ENCODE assay signal across 15 cellular contexts in the genomic region with DNA sequence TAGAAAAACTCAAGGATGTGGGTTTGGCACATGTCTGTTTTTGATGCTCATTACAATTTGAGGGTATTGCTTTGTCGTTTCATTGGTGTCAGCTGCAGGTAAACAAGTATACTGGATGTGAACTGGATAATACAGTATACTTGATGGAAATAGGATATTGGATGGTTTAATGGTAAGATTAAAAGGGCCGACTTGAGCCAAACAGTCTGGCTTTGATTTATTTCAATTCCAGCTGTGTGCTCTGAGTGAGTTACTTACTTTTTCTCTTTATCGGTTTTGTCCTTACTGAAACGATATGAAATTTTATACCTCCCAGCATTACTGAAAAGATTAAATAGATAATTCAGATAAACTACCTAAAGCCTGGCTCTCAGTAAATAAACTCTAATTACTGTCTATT.
DNase-seq lines count a peak whose midpoint lies in the region; ATAC-seq and TF ChIP-seq lines count a peak whose summit lies in the region.
"Had no signal": no experiment of that assay in that cellular context is flagged by ENCODE, and none has a peak within 500 bp of the region (broad histone marks: within the 10 kb centered on the region; RNA-seq: fewer than 3 reads in every experiment).

No MANE protein-coding gene starts in this region.

- no peak overlapping the region for H3K27ac Mint-ChIP-seq in activated CD8-positive, alpha-beta T cell treated with anti-CD3 and anti-CD28 coated beads for 36 hours
- H3K27ac Mint-ChIP-seq in naive thymus-derived CD4-positive, alpha-beta T cell = no peak overlapping the region
- H3K27ac Mint-ChIP-seq: T-helper 17 cell had no signal

- no peaks in the 10 kb centered on the region for H3K4me1 Mint-ChIP-seq in activated CD8-positive, alpha-beta T cell treated with anti-CD3 and anti-CD28 coated beads for 36 hours (ENCODE audit: low read depth)
- no peaks in the 10 kb centered on the region for H3K4me1 Mint-ChIP-seq in naive thymus-derived CD4-positive, alpha-beta T cell
- H3K4me1 Mint-ChIP-seq: T-helper 17 cell had no signal

- H3K36me3 Mint-ChIP-seq in activated CD8-positive, alpha-beta T cell treated with anti-CD3 and anti-CD28 coated beads for 36 hours (ENCODE audit: low read depth) = no peaks in the 10 kb centered on the region
- H3K36me3 Mint-ChIP-seq in naive thymus-derived CD4-positive, alpha-beta T cell = no peaks in the 10 kb centered on the region

- TF ChIP-seq RAD21 in SK-N-SH (IDR thresholded peaks at IDR 0.05; ENCODE audit: low read length) = no peak

- no peaks in the 10 kb centered on the region for H3F3A ChIP-seq in SK-N-SH (replicated peaks; ENCODE audit: insufficient read depth)

- H3K27ac ChIP-seq in SK-N-SH (ENCODE audit: low read depth in 2 of 2, low read length in 1 of 2) = no peak overlapping the region
- no peak overlapping the region for H3K27ac ChIP-seq in naive thymus-derived CD4-positive, alpha-beta T cell (ENCODE audit: low read depth, low read length)

- no peaks in the 10 kb centered on the region for H4K20me1 ChIP-seq in SK-N-SH (ENCODE audit: insufficient read depth)

- no peak overlapping the region for H2AFZ ChIP-seq in SK-N-SH (ENCODE audit: low read depth)

- H3K9me2 ChIP-seq in SK-N-SH = no peaks in the 10 kb centered on the region

- no peaks in the 10 kb centered on the region for H3K9me3 ChIP-seq in SK-N-SH
- H3K9me3 ChIP-seq in naive thymus-derived CD4-positive, alpha-beta T cell (ENCODE audit: control insufficient read depth in 2 of 3, low read length in 3 of 3) = no peaks in the 10 kb centered on the region

- no peak overlapping the region for H3K4me3 ChIP-seq in SK-N-SH (ENCODE audit: low read depth in 2 of 2, low read length in 1 of 2)
- H3K4me3 ChIP-seq in naive thymus-derived CD4-positive, alpha-beta T cell (ENCODE audit: low read length) = no peak overlapping the region

- TF ChIP-seq EP300 in SK-N-SH (IDR thresholded peaks at IDR 0.05; ENCODE audit: borderline replicate concordance in 1 of 2, low read depth in 1 of 2, low read length in 1 of 2) = peak in 1 of 2 experiments; percentile 34; a peak in 1 of 4 replicates

- H3K27me3 Mint-ChIP-seq in activated CD8-positive, alpha-beta T cell treated with anti-CD3 and anti-CD28 coated beads for 36 hours = no peaks in the 10 kb centered on the region
- H3K27me3 Mint-ChIP-seq in naive thymus-derived CD4-positive, alpha-beta T cell = peaks cover 0 to 2% (median 0%) of the 10 kb centered on the region in 5 donors
- H3K27me3 Mint-ChIP-seq: T-helper 17 cell had no signal

- POLR2A ChIA-PET in SK-N-SH (lab: Yijun Ruan, JAX) = no interaction called here
- POLR2A ChIA-PET in activated CD8-positive, alpha-beta T cell treated with anti-CD3 and anti-CD28 coated beads for 36 hours (lab: Charles Lee) = no interaction called here
- POLR2A ChIA-PET in naive thymus-derived CD4-positive, alpha-beta T cell (lab: Charles Lee) = no interaction called here

- CTCF ChIA-PET in SK-N-SH (lab: Yijun Ruan, JAX) = interaction anchor here (2.6 kb wide), 1 partner anchor 34 kb away, joined by 11 read pairs; no protein-coding TSS in a partner anchor
- CTCF ChIA-PET in activated CD8-positive, alpha-beta T cell treated with anti-CD3 and anti-CD28 coated beads for 36 hours (lab: Charles Lee) = no interaction called here
- CTCF ChIA-PET in naive thymus-derived CD4-positive, alpha-beta T cell (lab: Charles Lee) = no interaction called here

- no peaks in the 10 kb centered on the region for H3K27me3 ChIP-seq in SK-N-SH (ENCODE audit: insufficient read depth)
- H3K27me3 ChIP-seq in naive thymus-derived CD4-positive, alpha-beta T cell (ENCODE audit: control insufficient read depth in 2 of 2, insufficient read depth in 2 of 2, low read length in 2 of 2) = no peaks in the 10 kb centered on the region

- peak; percentile 6 for DNase-seq in SK-N-SH
- DNase-seq in NCI-H2107 (lab: John Stamatoyannopoulos, UW) = peak; percentile 62
- DNase-seq in NCI-H748 treated with DMSO at 0.1 percent for 48 hours (lab: John Stamatoyannopoulos, UW) = peak; percentile 63
- DNase-seq in activated CD8-positive, alpha-beta T cell treated with anti-CD3 and anti-CD28 coated beads for 36 hours = no peak
- no peak for DNase-seq in AG20443 (ENCODE audit: low spot score)
- no peak for DNase-seq in naive thymus-derived CD4-positive, alpha-beta T cell
- no peak for DNase-seq in G401 (ENCODE audit: low spot score)
- DNase-seq: Karpas-422, MM.1S, NCI-H146, NCI-H2227 treated with DMSO at 0.1 percent for 48 hours, NCI-H774, SHP77, T-helper 17 cell had no signal

- intact Hi-C loops in activated CD8-positive, alpha-beta T cell treated with anti-CD3 and anti-CD28 coated beads for 36 hours (cut with micrococcal nuclease) = no loop called here
- intact Hi-C loops in naive thymus-derived CD4-positive, alpha-beta T cell (cut with micrococcal nuclease) = no loop called here

- H3K4me2 ChIP-seq in SK-N-SH = no peak overlapping the region

- H3K9ac ChIP-seq in SK-N-SH = no peak overlapping the region

- 3% methylated on average over 4 of the region's 4 CpGs for WGBS in SK-N-SH (ENCODE audit: low lambda C conversion rate)

- TF ChIP-seq CTCF in SK-N-SH (IDR thresholded peaks at IDR 0.05) = no peak
- no peak for TF ChIP-seq CTCF in activated CD8-positive, alpha-beta T cell treated with anti-CD3 and anti-CD28 coated beads for 36 hours (IDR thresholded peaks at IDR 0.05)

- no peak for ATAC-seq in SK-N-SH treated with all-trans-retinoic acid at 6 μM for 48 hours
- no peak for ATAC-seq in activated CD8-positive, alpha-beta T cell treated with anti-CD3 and anti-CD28 coated beads for 36 hours
- ATAC-seq in naive thymus-derived CD4-positive, alpha-beta T cell = no peak
- ATAC-seq: T-helper 17 cell had no signal

- no peaks in the 10 kb centered on the region for H3K36me3 ChIP-seq in SK-N-SH (replicated peaks in 1 of 2; ENCODE audit: control insufficient read depth in 1 of 2, insufficient read depth in 2 of 2, low read length in 1 of 2)
- H3K36me3 ChIP-seq in naive thymus-derived CD4-positive, alpha-beta T cell (ENCODE audit: control insufficient read depth in 2 of 3, insufficient read depth in 3 of 3, low read length in 3 of 3) = no peaks in the 10 kb centered on the region

- H3K79me2 ChIP-seq in SK-N-SH (ENCODE audit: insufficient read depth) = no peaks in the 10 kb centered on the region

- H3K9me3 Mint-ChIP-seq in activated CD8-positive, alpha-beta T cell treated with anti-CD3 and anti-CD28 coated beads for 36 hours = no peaks in the 10 kb centered on the region
- peaks cover 0 to 12% (median 2%) of the 10 kb centered on the region in 11 donors for H3K9me3 Mint-ChIP-seq in naive thymus-derived CD4-positive, alpha-beta T cell

- no peak overlapping the region for H3K4me3 Mint-ChIP-seq in activated CD8-positive, alpha-beta T cell treated with anti-CD3 and anti-CD28 coated beads for 36 hours
- H3K4me3 Mint-ChIP-seq in naive thymus-derived CD4-positive, alpha-beta T cell = no peak overlapping the region
- H3K4me3 Mint-ChIP-seq: T-helper 17 cell had no signal

- in situ Hi-C loops in G401 (cut with HindIII; ENCODE audit: low sequenced_read_pairs) = no loop called here

- no peaks in the 10 kb centered on the region; a peak in 2 of 4 replicates for H3K4me1 ChIP-seq in SK-N-SH (ENCODE audit: control insufficient read depth in 1 of 2, insufficient read depth in 2 of 2, low read depth in 1 of 2, low read length in 1 of 2)
- H3K4me1 ChIP-seq in naive thymus-derived CD4-positive, alpha-beta T cell (ENCODE audit: control insufficient read depth in 2 of 2, insufficient read depth in 2 of 2, low read length in 2 of 2) = no peaks in the 10 kb centered on the region

TF ChIP-seq in SK-N-SH, 30 proteins besides CTCF, POLR2A, EP300 and RAD21:
- TF ChIP-seq MEF2A (IDR thresholded peaks at IDR 0.05; ENCODE audit: borderline replicate concordance, low read depth) = no peak
- no peak for TF ChIP-seq MXI1 (IDR thresholded peaks at IDR 0.05; ENCODE audit: low read depth, low read length)
- no peak for TF ChIP-seq IRF3 (IDR thresholded peaks at IDR 0.05; ENCODE audit: low read depth, low read length)
- no peak for TF ChIP-seq FOSL2 (IDR thresholded peaks at IDR 0.05; ENCODE audit: borderline replicate concordance, low read depth)
- TF ChIP-seq, protein P1, sequence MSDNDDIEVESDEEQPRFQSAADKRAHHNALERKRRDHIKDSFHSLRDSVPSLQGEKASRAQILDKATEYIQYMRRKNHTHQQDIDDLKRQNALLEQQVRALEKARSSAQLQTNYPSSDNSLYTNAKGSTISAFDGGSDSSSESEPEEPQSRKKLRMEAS (IDR thresholded peaks at IDR 0.05; ENCODE audit: low read depth) = no peak
- no peak for TF ChIP-seq RCOR1 (IDR thresholded peaks at IDR 0.05; ENCODE audit: low read length)

TF ChIP-seq in SK-N-SH treated with all-trans-retinoic acid at 6 μM for 48 hours, 23 proteins besides CTCF, POLR2A, EP300 and RAD21 (continues in another document):
- TF ChIP-seq PATZ1 (CRISPR knock-in tag; IDR thresholded peaks at IDR 0.05; ENCODE audit: borderline replicate concordance) (no peak), PPARA (CRISPR knock-in tag; IDR thresholded peaks at IDR 0.05; ENCODE audit: borderline replicate concordance) (no peak), ARNTL (CRISPR knock-in tag; IDR thresholded peaks at IDR 0.05; ENCODE audit: borderline replicate concordance, low read depth) (no peak), TOX (CRISPR knock-in tag; IDR thresholded peaks at IDR 0.05; ENCODE audit: borderline replicate concordance) (no peak), ZNF8 (CRISPR knock-in tag; IDR thresholded peaks at IDR 0.05) (no peak), ZNF70 (CRISPR knock-in tag; IDR thresholded peaks at IDR 0.05) (no peak), ZFP30 (CRISPR knock-in tag; IDR thresholded peaks at IDR 0.05) (no peak), CSDC2 (CRISPR knock-in tag; IDR thresholded peaks at IDR 0.05) (no peak)

Comparison
In these comparisons a context has a peak if more than half of its experiments do, and no peak if none do; other contexts are left out.
1. DNase-seq: peak in SK-N-SH (single experiment), NCI-H2107 (single experiment) and NCI-H748 treated with DMSO at 0.1 percent for 48 hours (single experiment); none in activated CD8-positive, alpha-beta T cell treated with anti-CD3 and anti-CD28 coated beads for 36 hours (single experiment), AG20443 (single experiment), naive thymus-derived CD4-positive, alpha-beta T cell (0 of 9) and G401 (single experiment).